Comparison of ENCODE assay signal across 1 cellular context in genomic region chr9:129570450-129571297, GRCh38.
TF ChIP-seq lines count a peak whose summit lies in the region.

No MANE protein-coding gene starts in this region.

TF ChIP-seq in HepG2, 621 proteins besides CTCF, POLR2A, EP300 and RAD21 (continued from another document and continues in another):
- TF ChIP-seq ZBTB46 (CRISPR knock-in tag; IDR thresholded peaks at IDR 0.05; ENCODE audit: borderline replicate concordance) (peak; percentile 35; the same call in 1 of the 2 replicates), NFE2L1 (CRISPR knock-in tag; IDR thresholded peaks at IDR 0.05; ENCODE audit: borderline replicate concordance) (0 out of 2 replicates have a peak, but pooled peaks have one; percentile 84), KAT7 (CRISPR knock-in tag; IDR thresholded peaks at IDR 0.05; ENCODE audit: borderline replicate concordance) (no peak), ZNF350 (CRISPR knock-in tag; IDR thresholded peaks at IDR 0.05; ENCODE audit: borderline replicate concordance, low read depth) (no peak), ZC3H4 (CRISPR knock-in tag; IDR thresholded peaks at IDR 0.05; ENCODE audit: borderline replicate concordance) (no peak), ZNF614 (CRISPR knock-in tag; IDR thresholded peaks at IDR 0.05; ENCODE audit: borderline replicate concordance) (no peak), CENPX (CRISPR knock-in tag; IDR thresholded peaks at IDR 0.05) (no peak), ZNF776 (CRISPR knock-in tag; IDR thresholded peaks at IDR 0.05) (no peak), ZNF605 (CRISPR knock-in tag; IDR thresholded peaks at IDR 0.05) (no peak), ZFP36 (IDR thresholded peaks at IDR 0.05; ENCODE audit: borderline replicate concordance, low read depth, low read length, partially characterized antibody) (peak; percentile 13), PITX1 (CRISPR knock-in tag; IDR thresholded peaks at IDR 0.05) (no peak; the same call in 1 of the 2 replicates), ZBTB1 (CRISPR knock-in tag; IDR thresholded peaks at IDR 0.05; ENCODE audit: borderline replicate concordance) (no peak), ZNF414 (CRISPR knock-in tag; IDR thresholded peaks at IDR 0.05) (0 out of 2 replicates have a peak, but pooled peaks have one; percentile 53), AHDC1 (CRISPR knock-in tag; IDR thresholded peaks at IDR 0.05; ENCODE audit: borderline replicate concordance) (peak; percentile 30; the same call in 1 of the 2 replicates), GTF3A (CRISPR knock-in tag; conservative IDR thresholded peaks at IDR 0.05) (0 out of 2 replicates have a peak, but pooled peaks have one; percentile 46), FOSL2 (CRISPR knock-in tag; IDR thresholded peaks at IDR 0.05) (peak; percentile 71), KLF9 (CRISPR knock-in tag; IDR thresholded peaks at IDR 0.05; ENCODE audit: low read depth) (no peak), ZBTB39 (CRISPR knock-in tag; IDR thresholded peaks at IDR 0.05) (0 out of 2 replicates have a peak, but pooled peaks have one; percentile 37), EED (CRISPR knock-in tag; IDR thresholded peaks at IDR 0.05) (no peak), PREB (CRISPR knock-in tag; IDR thresholded peaks at IDR 0.05) (no peak), ZNF430 (CRISPR knock-in tag; IDR thresholded peaks at IDR 0.05) (no peak), NAIF1 (CRISPR knock-in tag; IDR thresholded peaks at IDR 0.05; ENCODE audit: borderline replicate concordance) (no peak), NFKB2 (CRISPR knock-in tag; IDR thresholded peaks at IDR 0.05; ENCODE audit: borderline replicate concordance) (0 out of 2 replicates have a peak, but pooled peaks have one; percentile 40), ZNF451 (CRISPR knock-in tag; IDR thresholded peaks at IDR 0.05) (no peak), SIN3B (IDR thresholded peaks at IDR 0.05; ENCODE audit: low read length) (no peak), GRHL1 (CRISPR knock-in tag; conservative IDR thresholded peaks at IDR 0.05) (no peak), JARID2 (CRISPR knock-in tag; IDR thresholded peaks at IDR 0.05; ENCODE audit: insufficient replicate concordance) (no peak), HMGA1 (CRISPR knock-in tag; conservative IDR thresholded peaks at IDR 0.05) (no peak), SATB2 (CRISPR knock-in tag; IDR thresholded peaks at IDR 0.05) (no peak), ZNF780A (CRISPR knock-in tag; IDR thresholded peaks at IDR 0.05) (no peak), TGIF2 (CRISPR knock-in tag; IDR thresholded peaks at IDR 0.05) (0 out of 2 replicates have a peak, but pooled peaks have one; percentile 28), ATF3 (CRISPR knock-in tag; IDR thresholded peaks at IDR 0.05) (0 out of 2 replicates have a peak, but pooled peaks have one; percentile 6), ZNF740 (CRISPR knock-in tag; IDR thresholded peaks at IDR 0.05) (no peak), KLF12 (CRISPR knock-in tag; IDR thresholded peaks at IDR 0.05; ENCODE audit: borderline replicate concordance) (0 out of 2 replicates have a peak, but pooled peaks have one; percentile 54), KDM6A (CRISPR knock-in tag; IDR thresholded peaks at IDR 0.05; ENCODE audit: low read depth) (no peak), ZNF24 (IDR thresholded peaks at IDR 0.05) (no peak), NFYC (CRISPR knock-in tag; IDR thresholded peaks at IDR 0.05) (no peak), HES4 (CRISPR knock-in tag; IDR thresholded peaks at IDR 0.05; ENCODE audit: borderline replicate concordance) (0 out of 2 replicates have a peak, but pooled peaks have one; percentile 33), ZNF768 (CRISPR knock-in tag; IDR thresholded peaks at IDR 0.05) (peak; percentile 98), ZBTB25 (CRISPR knock-in tag; IDR thresholded peaks at IDR 0.05) (no peak), ZNF12 (CRISPR knock-in tag; IDR thresholded peaks at IDR 0.05) (0 out of 2 replicates have a peak, but pooled peaks have one; percentile 27), HINFP (CRISPR knock-in tag; IDR thresholded peaks at IDR 0.05; ENCODE audit: low read depth) (no peak), SNAPC2 (CRISPR knock-in tag; IDR thresholded peaks at IDR 0.05) (no peak), DRAP1 (CRISPR knock-in tag; IDR thresholded peaks at IDR 0.05) (no peak)
